In the genomic region with DNA sequence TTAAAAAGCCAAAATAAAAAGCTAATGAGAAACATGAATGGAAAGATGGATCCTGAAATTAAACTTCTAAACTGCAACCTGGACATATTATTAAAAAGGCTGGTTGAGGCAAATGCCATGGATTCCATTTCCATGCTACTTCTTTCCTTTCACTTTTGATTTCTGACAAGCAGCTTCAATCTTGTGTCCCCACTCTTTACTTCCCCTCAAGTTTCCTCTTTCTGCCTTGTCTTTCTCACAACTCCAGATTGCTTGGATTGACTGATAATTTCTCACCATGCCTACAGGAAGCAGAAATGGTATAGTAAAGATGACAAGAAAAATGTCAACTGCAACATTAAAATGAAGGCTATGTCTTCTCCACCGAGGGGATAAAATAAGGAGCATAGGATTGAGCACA, we compare ENCODE assay signal across 11 cellular contexts.
"Had no signal": no experiment of that assay in that cellular context is flagged by ENCODE, and none has a peak within 500 bp of the region (broad histone marks: within the 10 kb centered on the region; RNA-seq: fewer than 3 reads in every experiment).

No MANE protein-coding gene starts in this region.

- DNase-seq: activated CD4-positive, alpha-beta T cell treated with anti-CD3 and anti-CD28 coated beads, Interleukin-2, amount 50 U/mL, for 1 hour; activated T-cell treated with anti-CD3 and anti-CD28 coated beads, Interleukin-2, amount 50 U/mL, for 1 hour; caudate nucleus; cortex of kidney; effector memory CD4-positive, alpha-beta T cell; midbrain; right cardiac atrium; small intestine; stimulated activated CD4-positive, alpha-beta T cell treated with anti-CD3 and anti-CD28 coated beads, Interleukin-1b, Interleukin-23, amount 100 ng/mL, for 48 hours; stimulated activated naive B cell treated with anti-CD40 and anti-IgM and Interleukin-4, amounts not matched to agents 10 μg/mL and 1 μg/mL and 100 μg/mL, for 72 hours; trophoblast cell had no signal

- ATAC-seq: right cardiac atrium; stimulated activated naive B cell treated with anti-CD40 and anti-IgM and Interleukin-4, amounts not matched to agents 10 μg/mL and 1 μg/mL and 100 μg/mL, for 72 hours had no signal
